2 cellular contexts compared by ENCODE assay signal in the genomic region with DNA sequence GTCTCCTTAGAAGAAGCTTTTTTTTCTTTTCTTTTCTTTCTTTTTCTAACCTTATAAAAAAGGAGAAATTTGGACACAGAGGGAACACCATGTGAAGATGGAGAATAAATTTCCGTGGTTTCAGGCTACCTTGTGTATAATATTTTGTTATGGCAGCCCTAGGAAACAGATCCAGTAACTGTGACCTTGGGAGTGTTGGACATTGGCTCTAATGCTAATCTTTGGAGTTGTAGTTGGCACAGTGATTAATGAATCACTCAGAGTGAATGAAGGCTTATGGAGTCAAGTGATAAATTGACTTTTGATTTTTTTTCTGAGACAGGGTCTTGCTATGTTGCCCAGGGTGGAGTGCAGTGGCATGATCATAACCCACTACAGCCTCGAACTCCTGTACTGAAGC.
TF ChIP-seq lines count a peak whose summit lies in the region.

No MANE protein-coding gene starts in this region.

TF ChIP-seq in HepG2, 621 proteins besides CTCF, POLR2A, EP300 and RAD21:
- TF ChIP-seq ZNF121 (CRISPR knock-in tag; IDR thresholded peaks at IDR 0.05) (peak; percentile 70), DR1 (CRISPR knock-in tag; IDR thresholded peaks at IDR 0.05) (no peak), ZNF570 (CRISPR knock-in tag; IDR thresholded peaks at IDR 0.05; ENCODE audit: borderline replicate concordance) (no peak)

TF ChIP-seq in H1, 55 proteins besides CTCF, POLR2A, EP300 and RAD21:
- 0 out of 2 replicates have a peak, but pooled peaks have one; percentile 44 for TF ChIP-seq KDM1A (IDR thresholded peaks at IDR 0.05; ENCODE audit: borderline replicate concordance, low read length)
- TF ChIP-seq, protein P1, sequence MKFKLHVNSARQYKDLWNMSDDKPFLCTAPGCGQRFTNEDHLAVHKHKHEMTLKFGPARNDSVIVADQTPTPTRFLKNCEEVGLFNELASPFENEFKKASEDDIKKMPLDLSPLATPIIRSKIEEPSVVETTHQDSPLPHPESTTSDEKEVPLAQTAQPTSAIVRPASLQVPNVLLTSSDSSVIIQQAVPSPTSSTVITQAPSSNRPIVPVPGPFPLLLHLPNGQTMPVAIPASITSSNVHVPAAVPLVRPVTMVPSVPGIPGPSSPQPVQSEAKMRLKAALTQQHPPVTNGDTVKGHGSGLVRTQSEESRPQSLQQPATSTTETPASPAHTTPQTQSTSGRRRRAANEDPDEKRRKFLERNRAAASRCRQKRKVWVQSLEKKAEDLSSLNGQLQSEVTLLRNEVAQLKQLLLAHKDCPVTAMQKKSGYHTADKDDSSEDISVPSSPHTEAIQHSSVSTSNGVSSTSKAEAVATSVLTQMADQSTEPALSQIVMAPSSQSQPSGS (IDR thresholded peaks at IDR 0.05; ENCODE audit: low read length): no peak
